In the genomic region with DNA sequence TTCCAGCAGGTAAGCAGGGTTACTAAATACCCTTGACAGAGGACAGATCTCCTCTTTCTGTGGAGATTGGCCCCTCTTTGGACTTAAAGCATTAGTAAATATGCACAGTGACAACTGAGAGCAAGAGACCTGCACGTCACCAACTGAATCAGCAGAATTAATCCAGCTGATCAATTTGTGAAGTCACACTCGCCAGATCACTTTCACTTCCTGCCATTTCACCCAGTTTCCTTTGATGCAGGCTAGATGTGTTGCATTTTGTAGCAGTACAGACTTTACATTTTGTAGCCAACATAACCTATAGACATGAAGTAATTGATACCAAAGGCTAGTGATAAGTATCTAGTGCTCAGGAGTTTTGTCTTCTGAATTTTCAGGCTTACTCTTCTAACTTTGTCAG, we compare ENCODE assay signal across 1 cellular context.
TF ChIP-seq lines count a peak whose summit lies in the region.

No MANE protein-coding gene starts in this region.

TF ChIP-seq in HepG2, 621 proteins besides CTCF, POLR2A, EP300 and RAD21 (continued from another document):
- TF ChIP-seq, protein P1, sequence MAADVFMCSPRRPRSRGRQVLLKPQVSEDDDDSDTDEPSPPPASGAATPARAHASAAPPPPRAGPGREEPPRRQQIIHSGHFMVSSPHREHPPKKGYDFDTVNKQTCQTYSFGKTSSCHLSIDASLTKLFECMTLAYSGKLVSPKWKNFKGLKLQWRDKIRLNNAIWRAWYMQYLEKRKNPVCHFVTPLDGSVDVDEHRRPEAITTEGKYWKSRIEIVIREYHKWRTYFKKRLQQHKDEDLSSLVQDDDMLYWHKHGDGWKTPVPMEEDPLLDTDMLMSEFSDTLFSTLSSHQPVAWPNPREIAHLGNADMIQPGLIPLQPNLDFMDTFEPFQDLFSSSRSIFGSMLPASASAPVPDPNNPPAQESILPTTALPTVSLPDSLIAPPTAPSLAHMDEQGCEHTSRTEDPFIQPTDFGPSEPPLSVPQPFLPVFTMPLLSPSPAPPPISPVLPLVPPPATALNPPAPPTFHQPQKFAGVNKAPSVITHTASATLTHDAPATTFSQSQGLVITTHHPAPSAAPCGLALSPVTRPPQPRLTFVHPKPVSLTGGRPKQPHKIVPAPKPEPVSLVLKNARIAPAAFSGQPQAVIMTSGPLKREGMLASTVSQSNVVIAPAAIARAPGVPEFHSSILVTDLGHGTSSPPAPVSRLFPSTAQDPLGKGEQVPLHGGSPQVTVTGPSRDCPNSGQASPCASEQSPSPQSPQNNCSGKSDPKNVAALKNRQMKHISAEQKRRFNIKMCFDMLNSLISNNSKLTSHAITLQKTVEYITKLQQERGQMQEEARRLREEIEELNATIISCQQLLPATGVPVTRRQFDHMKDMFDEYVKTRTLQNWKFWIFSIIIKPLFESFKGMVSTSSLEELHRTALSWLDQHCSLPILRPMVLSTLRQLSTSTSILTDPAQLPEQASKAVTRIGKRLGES (CRISPR knock-in tag; IDR thresholded peaks at IDR 0.05; ENCODE audit: borderline replicate concordance): no peak
- TF ChIP-seq, protein P2, sequence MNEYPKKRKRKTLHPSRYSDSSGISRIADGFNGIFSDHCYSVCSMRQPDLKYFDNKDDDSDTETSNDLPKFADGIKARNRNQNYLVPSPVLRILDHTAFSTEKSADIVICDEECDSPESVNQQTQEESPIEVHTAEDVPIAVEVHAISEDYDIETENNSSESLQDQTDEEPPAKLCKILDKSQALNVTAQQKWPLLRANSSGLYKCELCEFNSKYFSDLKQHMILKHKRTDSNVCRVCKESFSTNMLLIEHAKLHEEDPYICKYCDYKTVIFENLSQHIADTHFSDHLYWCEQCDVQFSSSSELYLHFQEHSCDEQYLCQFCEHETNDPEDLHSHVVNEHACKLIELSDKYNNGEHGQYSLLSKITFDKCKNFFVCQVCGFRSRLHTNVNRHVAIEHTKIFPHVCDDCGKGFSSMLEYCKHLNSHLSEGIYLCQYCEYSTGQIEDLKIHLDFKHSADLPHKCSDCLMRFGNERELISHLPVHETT (CRISPR knock-in tag; conservative IDR thresholded peaks at IDR 0.05): no peak
- TF ChIP-seq ZNF501 (CRISPR knock-in tag; IDR thresholded peaks at IDR 0.05) (no peak), NR2F6 (IDR thresholded peaks at IDR 0.05) (no peak), NR2F6 (CRISPR knock-in tag; IDR thresholded peaks at IDR 0.05) (no peak), CCAR2 (optimal IDR thresholded peaks at IDR 0.05; ENCODE audit: low read depth, low read length) (no peak), KMT2A (CRISPR knock-in tag; IDR thresholded peaks at IDR 0.05) (no peak)
